10 cellular contexts compared by ENCODE assay signal in the genomic region with DNA sequence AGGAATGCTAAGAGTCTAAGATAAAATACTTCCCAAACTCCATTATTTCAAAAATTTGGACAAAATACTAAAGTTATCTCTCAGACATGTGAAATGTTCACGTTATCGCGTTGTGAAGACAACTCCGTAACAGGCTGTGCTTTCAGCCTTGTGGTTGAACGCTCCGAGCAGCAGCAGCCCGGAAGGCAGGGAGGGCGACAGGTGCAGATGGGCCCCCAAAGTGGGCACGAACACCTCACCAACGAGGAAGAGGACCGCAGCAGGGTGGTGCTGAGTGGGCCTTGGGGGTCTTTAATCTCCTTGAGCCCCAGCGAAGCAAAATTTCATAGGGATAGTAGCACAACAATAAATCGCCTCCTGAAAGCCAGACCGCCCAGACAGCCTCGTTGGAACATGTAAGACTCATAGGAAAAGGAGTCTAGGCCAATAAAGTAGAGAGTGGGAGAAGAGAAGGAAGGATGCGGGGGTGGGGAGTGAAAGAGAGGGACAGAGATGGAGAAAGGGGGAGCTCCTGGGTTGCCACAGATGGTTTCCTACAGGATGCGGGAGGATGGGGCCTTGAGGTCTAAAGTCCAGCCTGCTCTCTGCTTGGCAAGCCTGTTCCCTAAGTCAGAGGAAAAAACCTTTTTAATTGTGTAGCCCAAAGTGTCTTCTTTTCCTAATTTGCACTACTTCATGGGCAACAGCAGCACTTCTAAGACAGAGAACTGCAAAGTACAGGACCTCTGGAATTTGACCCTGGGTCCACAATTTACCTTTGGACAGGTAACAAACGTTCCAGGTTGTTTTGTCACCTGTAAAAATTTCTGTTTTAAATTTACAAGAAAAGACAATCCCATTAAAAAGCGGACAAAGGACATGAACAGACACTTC. TPM values are rescaled to one million over a fixed set of nuclear protein-coding genes. Genes with fewer than 3 reads are reported as not detected.
DNase-seq lines count a peak whose midpoint lies in the region; TF ChIP-seq lines count a peak whose summit lies in the region.
"Had no signal": no experiment of that assay in that cellular context is flagged by ENCODE, and none has a peak within 500 bp of the region (broad histone marks: within the 10 kb centered on the region; RNA-seq: fewer than 3 reads in every experiment).

No MANE protein-coding gene starts in this region.

- no peaks in the 10 kb centered on the region for H3K36me3 Mint-ChIP-seq in activated CD4-positive, alpha-beta memory T cell treated with anti-CD3 and anti-CD28 coated beads for 36 hours
- peaks cover 16% of the 10 kb centered on the region for H3K36me3 Mint-ChIP-seq in activated CD4-positive, alpha-beta memory T cell treated with anti-CD3 and anti-CD28 coated beads, Interleukin-2, amount 10 ng/mL, durations not matched to agents 7 days and 5 days (ENCODE audit: low read depth)

- H3K4me1 ChIP-seq in colonic mucosa (no peaks in the 10 kb centered on the region), mesodermal cell (ENCODE audit: control insufficient read depth, insufficient read depth, low read length, poor library complexity, severe bottlenecking) (peaks cover 3% of the 10 kb centered on the region), transverse colon (peaks cover 7 to 21% (median 20%) of the 10 kb centered on the region in 4 donors)

- H3K4me3 ChIP-seq in colonic mucosa: peak overlapping the region; percentile 62
- peak overlapping the region; percentile 39 for H3K4me3 ChIP-seq in mesodermal cell (ENCODE audit: extremely low read depth, insufficient read depth, low read length, poor library complexity, severe bottlenecking)
- H3K4me3 ChIP-seq in transverse colon: peak overlapping the region in 3 of 4 donors; percentile 61 to 73 (median 73)
- H3K4me3 ChIP-seq: K562 had no signal

- no peak for TF ChIP-seq EP300 in transverse colon (IDR thresholded peaks at IDR 0.05; ENCODE audit: low read depth)

- H3K27me3 ChIP-seq in colonic mucosa (peaks cover 8% of the 10 kb centered on the region), transverse colon (peaks cover 47% of the 10 kb centered on the region)

- peaks cover 32% of the 10 kb centered on the region for H3K27me3 Mint-ChIP-seq in activated CD4-positive, alpha-beta memory T cell treated with anti-CD3 and anti-CD28 coated beads for 36 hours
- peaks cover 48% of the 10 kb centered on the region for H3K27me3 Mint-ChIP-seq in activated CD4-positive, alpha-beta memory T cell treated with anti-CD3 and anti-CD28 coated beads, Interleukin-2, amount 10 ng/mL, durations not matched to agents 7 days and 5 days

- POLR2A ChIA-PET in activated CD4-positive, alpha-beta memory T cell treated with anti-CD3 and anti-CD28 coated beads for 36 hours (lab: Charles Lee): interaction anchor here (0.6 kb wide), 1 partner anchor 128 kb away, joined by 3 read pairs; no protein-coding TSS in a partner anchor
- POLR2A ChIA-PET in activated CD4-positive, alpha-beta memory T cell treated with anti-CD3 and anti-CD28 coated beads, Interleukin-2, amount 10 ng/mL, durations not matched to agents 7 days and 5 days (lab: Charles Lee): interaction anchor here (0.7 kb wide), 1 partner anchor 14 kb away, joined by 5 read pairs; no protein-coding TSS in a partner anchor

- TF ChIP-seq CTCF in colonic mucosa (IDR thresholded peaks at IDR 0.05): no peak
- TF ChIP-seq CTCF in transverse colon (IDR thresholded peaks at IDR 0.05): no peak

- CTCF ChIA-PET in activated CD4-positive, alpha-beta memory T cell treated with anti-CD3 and anti-CD28 coated beads for 36 hours (lab: Charles Lee): interaction anchor here (0.6 to 1.0 kb wide), 2 partner anchors 36 to 136 kb away, joined by 3 read pairs; no protein-coding TSS in a partner anchor
- CTCF ChIA-PET in activated CD4-positive, alpha-beta memory T cell treated with anti-CD3 and anti-CD28 coated beads, Interleukin-2, amount 10 ng/mL, durations not matched to agents 7 days and 5 days (lab: Charles Lee): interaction anchor here (1.8 kb wide), 1 partner anchor 30 kb away, joined by 4 read pairs; no protein-coding TSS in a partner anchor

- no peak for DNase-seq in activated CD4-positive, alpha-beta memory T cell treated with anti-CD3 and anti-CD28 coated beads for 36 hours
- DNase-seq in activated CD4-positive, alpha-beta memory T cell treated with anti-CD3 and anti-CD28 coated beads, Interleukin-2, amount 10 ng/mL, durations not matched to agents 7 days and 5 days: no peak
- DNase-seq in colonic mucosa (no peak), transverse colon (peak; percentile 38), DMS79 treated with DMSO at 0.1 percent for 48 hours (lab: John Stamatoyannopoulos, UW) (no peak), superior temporal gyrus (ENCODE audit: extremely low spot score) (no peak)
- DNase-seq in stimulated activated CD4-positive, alpha-beta T cell treated with anti-CD3 and anti-CD28 coated beads, Interleukin-4, amount 100 ng/mL, for 1 hour: no peak

- no peaks in the 10 kb centered on the region for H3K36me3 ChIP-seq in colonic mucosa
- no peaks in the 10 kb centered on the region for H3K36me3 ChIP-seq in mesodermal cell (ENCODE audit: control insufficient read depth, insufficient read depth, low read length)
- no peaks in the 10 kb centered on the region for H3K36me3 ChIP-seq in transverse colon

- H3K9me3 Mint-ChIP-seq in activated CD4-positive, alpha-beta memory T cell treated with anti-CD3 and anti-CD28 coated beads for 36 hours: no peaks in the 10 kb centered on the region
- H3K9me3 Mint-ChIP-seq in activated CD4-positive, alpha-beta memory T cell treated with anti-CD3 and anti-CD28 coated beads, Interleukin-2, amount 10 ng/mL, durations not matched to agents 7 days and 5 days: no peaks in the 10 kb centered on the region

- H3K9ac ChIP-seq in colonic mucosa (ENCODE audit: low read depth in 2 of 2, low read length in 2 of 2): peak overlapping the region; percentile 33 to 80

- H3K4me3 Mint-ChIP-seq in activated CD4-positive, alpha-beta memory T cell treated with anti-CD3 and anti-CD28 coated beads for 36 hours: peak overlapping the region; percentile 72
- H3K4me3 Mint-ChIP-seq in activated CD4-positive, alpha-beta memory T cell treated with anti-CD3 and anti-CD28 coated beads, Interleukin-2, amount 10 ng/mL, durations not matched to agents 7 days and 5 days: no peak overlapping the region

- no peak for TF ChIP-seq POLR2A in transverse colon (IDR thresholded peaks at IDR 0.05)

- intact Hi-C loops in activated CD4-positive, alpha-beta memory T cell treated with anti-CD3 and anti-CD28 coated beads for 36 hours (cut with micrococcal nuclease): loop anchor here (1.0 kb wide), 1 partner anchor 15 kb away; no protein-coding TSS in a partner anchor
- intact Hi-C loops in colonic mucosa (cut with DNase I): no loop called here
- intact Hi-C loops in transverse colon (cut with DNase I; ENCODE audit: low total_unique reads): no loop called here

- in situ Hi-C loops in transverse colon (cut with MboI; ENCODE audit: low pct_ligation_motif_present in 1 of 4, low pct_unique_long_range_greater_than_20kb in 1 of 4, low sequenced_read_pairs in 3 of 4): no loop called here

- peak overlapping the region; percentile 87 for H3K27ac ChIP-seq in colonic mucosa
- no peak overlapping the region for H3K27ac ChIP-seq in mesodermal cell (ENCODE audit: low read depth, low read length, severe bottlenecking)
- peak overlapping the region; percentile 88 to 93 (median 92) for H3K27ac ChIP-seq in transverse colon

- H3K9me3 ChIP-seq in colonic mucosa: no peaks in the 10 kb centered on the region
- no peaks in the 10 kb centered on the region for H3K9me3 ChIP-seq in mesodermal cell (ENCODE audit: control insufficient read depth, low read length)
- H3K9me3 ChIP-seq in transverse colon: no peaks in the 10 kb centered on the region

- H3K27ac Mint-ChIP-seq in activated CD4-positive, alpha-beta memory T cell treated with anti-CD3 and anti-CD28 coated beads for 36 hours: no peak overlapping the region
- H3K27ac Mint-ChIP-seq in activated CD4-positive, alpha-beta memory T cell treated with anti-CD3 and anti-CD28 coated beads, Interleukin-2, amount 10 ng/mL, durations not matched to agents 7 days and 5 days: no peak overlapping the region

- WGBS in mesodermal cell (ENCODE audit: insufficient coverage in 2 of 2), 2 experiments: 73 to 74% methylated on average over 19 of the region's 19 CpGs
- WGBS in transverse colon (ENCODE audit: low coverage in 1 of 2), 2 donors: 34 to 50% methylated on average over 4 to 18 of the region's 19 CpGs

- H3K4me1 Mint-ChIP-seq in activated CD4-positive, alpha-beta memory T cell treated with anti-CD3 and anti-CD28 coated beads for 36 hours (ENCODE audit: low read depth): peaks cover 18% of the 10 kb centered on the region
- peaks cover 29% of the 10 kb centered on the region for H3K4me1 Mint-ChIP-seq in activated CD4-positive, alpha-beta memory T cell treated with anti-CD3 and anti-CD28 coated beads, Interleukin-2, amount 10 ng/mL, durations not matched to agents 7 days and 5 days

RNA-seq across cellular contexts. Expression of a gene that starts 1.3 kb away (rescaled TPM):
- total RNA-seq in activated CD4-positive, alpha-beta memory T cell treated with anti-CD3 and anti-CD28 coated beads for 36 hours: 1 to 10 TPM; 3.1 to 3.6 TPM
- 1 to 10 TPM; 4.8 to 5.1 TPM for total RNA-seq in activated CD4-positive, alpha-beta memory T cell treated with anti-CD3 and anti-CD28 coated beads, Interleukin-2, amount 10 ng/mL, durations not matched to agents 7 days and 5 days
- total RNA-seq in colonic mucosa (10 to 100 TPM; 20.1 to 24.6 TPM), transverse colon (10 to 100 TPM; 23.7 to 53.9 (median 41.8) TPM)
- polyA plus RNA-seq in mesodermal cell (2013, experiment 1 of 2): 0.26 TPM
- not detected for polyA plus RNA-seq in mesodermal cell (2013, experiment 2 of 2)
- total RNA-seq: K562 had no signal
- polyA plus RNA-seq: AG04450, K562 had no signal
